16 cellular contexts compared by ENCODE assay signal in the genomic region with DNA sequence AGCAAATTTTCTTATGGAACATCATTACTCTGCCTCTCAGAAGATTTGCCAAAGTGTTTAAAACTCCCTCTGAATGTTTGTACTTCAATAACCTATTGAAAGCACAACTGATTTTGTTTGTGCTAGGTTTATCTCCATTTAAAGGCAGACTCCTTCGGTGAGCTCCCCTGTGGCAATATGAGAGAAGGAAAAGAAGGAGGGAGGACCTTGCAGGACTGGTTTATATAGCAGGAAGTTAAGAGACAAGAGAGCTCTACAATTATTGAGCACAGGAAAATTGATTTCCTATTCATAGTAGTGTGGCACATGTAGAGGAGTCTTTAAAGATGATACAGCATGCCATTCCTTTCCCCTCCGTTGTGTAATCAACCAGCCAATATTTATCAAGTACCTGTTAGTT.
"Had no signal": no experiment of that assay in that cellular context is flagged by ENCODE, and none has a peak within 500 bp of the region (broad histone marks: within the 10 kb centered on the region; RNA-seq: fewer than 3 reads in every experiment).

No MANE protein-coding gene starts in this region.

- H3K27me3 ChIP-seq: esophagus squamous epithelium, spleen, testis had no signal

- H3K27me3 Mint-ChIP-seq: activated CD4-positive, alpha-beta T cell treated with anti-CD3 and anti-CD28 coated beads, Interleukin-2, amount 10 ng/mL, durations not matched to agents 7 days and 5 days; activated naive CD4-positive, alpha-beta T cell treated with anti-CD3 and anti-CD28 coated beads, Interleukin-2, amount 10 ng/mL, durations not matched to agents 7 days and 5 days; activated naive CD8-positive, alpha-beta T cell treated with anti-CD3 and anti-CD28 coated beads, Interleukin-2, amount 50 U/mL, for 24 hours; stimulated activated memory B cell treated with anti-CD40 and anti-IgM and Interleukin-4, amounts not matched to agents 10 μg/mL and 1 μg/mL and 100 μg/mL, for 72 hours had no signal

- H3K4me3 Mint-ChIP-seq: activated CD4-positive, alpha-beta T cell treated with anti-CD3 and anti-CD28 coated beads, Interleukin-2, amount 10 ng/mL, durations not matched to agents 7 days and 5 days; activated naive CD4-positive, alpha-beta T cell treated with anti-CD3 and anti-CD28 coated beads, Interleukin-2, amount 10 ng/mL, durations not matched to agents 7 days and 5 days; activated naive CD8-positive, alpha-beta T cell treated with anti-CD3 and anti-CD28 coated beads, Interleukin-2, amount 50 U/mL, for 24 hours; activated T-cell treated with anti-CD3 and anti-CD28 coated beads, Interleukin-2, amount 50 U/mL, for 4 hours; natural killer cell; stimulated activated memory B cell treated with anti-CD40 and anti-IgM and Interleukin-4, amounts not matched to agents 10 μg/mL and 1 μg/mL and 100 μg/mL, for 72 hours had no signal

- H3K4me1 ChIP-seq: testis had no signal

- H3K27ac Mint-ChIP-seq: activated CD4-positive, alpha-beta T cell treated with anti-CD3 and anti-CD28 coated beads, Interleukin-2, amount 10 ng/mL, durations not matched to agents 7 days and 5 days; activated naive CD4-positive, alpha-beta T cell treated with anti-CD3 and anti-CD28 coated beads, Interleukin-2, amount 10 ng/mL, durations not matched to agents 7 days and 5 days; activated naive CD8-positive, alpha-beta T cell treated with anti-CD3 and anti-CD28 coated beads, Interleukin-2, amount 50 U/mL, for 24 hours; natural killer cell; stimulated activated memory B cell treated with anti-CD40 and anti-IgM and Interleukin-4, amounts not matched to agents 10 μg/mL and 1 μg/mL and 100 μg/mL, for 72 hours had no signal

- H3K36me3 ChIP-seq: esophagus squamous epithelium, spleen had no signal

- H3K36me3 Mint-ChIP-seq: activated naive CD4-positive, alpha-beta T cell treated with anti-CD3 and anti-CD28 coated beads, Interleukin-2, amount 10 ng/mL, durations not matched to agents 7 days and 5 days; natural killer cell; stimulated activated memory B cell treated with anti-CD40 and anti-IgM and Interleukin-4, amounts not matched to agents 10 μg/mL and 1 μg/mL and 100 μg/mL, for 72 hours had no signal

- DNase-seq: activated CD4-positive, alpha-beta T cell treated with anti-CD3 and anti-CD28 coated beads, Interleukin-2, amount 10 ng/mL, durations not matched to agents 7 days and 5 days; activated CD8-positive, alpha-beta memory T cell treated with anti-CD3 and anti-CD28 coated beads, Interleukin-2, amount 50 U/mL, for 4 hours; activated naive CD4-positive, alpha-beta T cell treated with anti-CD3 and anti-CD28 coated beads, Interleukin-2, amount 10 ng/mL, durations not matched to agents 7 days and 5 days; activated naive CD8-positive, alpha-beta T cell treated with anti-CD3 and anti-CD28 coated beads, Interleukin-2, amount 50 U/mL, for 24 hours; activated T-cell treated with anti-CD3 and anti-CD28 coated beads, Interleukin-2, amount 50 U/mL, for 4 hours; anterior cingulate cortex; cerebellar nuclear complex; effector CD4-positive, alpha-beta T cell; esophagus squamous epithelium; mesenchymal stem cell; natural killer cell; spleen; stimulated activated CD4-positive, alpha-beta T cell treated with anti-CD3 and anti-CD28 coated beads, Interleukin-4, amount 100 ng/mL, for 4 hours; testis had no signal

- H3K4me1 Mint-ChIP-seq: activated CD4-positive, alpha-beta T cell treated with anti-CD3 and anti-CD28 coated beads, Interleukin-2, amount 10 ng/mL, durations not matched to agents 7 days and 5 days; activated naive CD4-positive, alpha-beta T cell treated with anti-CD3 and anti-CD28 coated beads, Interleukin-2, amount 10 ng/mL, durations not matched to agents 7 days and 5 days; activated naive CD8-positive, alpha-beta T cell treated with anti-CD3 and anti-CD28 coated beads, Interleukin-2, amount 50 U/mL, for 24 hours; natural killer cell; stimulated activated memory B cell treated with anti-CD40 and anti-IgM and Interleukin-4, amounts not matched to agents 10 μg/mL and 1 μg/mL and 100 μg/mL, for 72 hours had no signal

- H3K9me3 Mint-ChIP-seq: activated CD4-positive, alpha-beta T cell treated with anti-CD3 and anti-CD28 coated beads, Interleukin-2, amount 10 ng/mL, durations not matched to agents 7 days and 5 days; activated naive CD8-positive, alpha-beta T cell treated with anti-CD3 and anti-CD28 coated beads, Interleukin-2, amount 50 U/mL, for 24 hours; activated T-cell treated with anti-CD3 and anti-CD28 coated beads, Interleukin-2, amount 50 U/mL, for 4 hours; natural killer cell had no signal

- H3K27ac ChIP-seq: spleen, testis had no signal

- H3K4me3 ChIP-seq: esophagus squamous epithelium, spleen, testis had no signal

- ATAC-seq: activated CD4-positive, CD25-positive, alpha-beta regulatory T cell treated with anti-CD3 and anti-CD28 coated beads, Interleukin-2, amount 50 U/mL, for 24 hours; activated naive CD8-positive, alpha-beta T cell treated with anti-CD3 and anti-CD28 coated beads, Interleukin-2, amount 50 U/mL, for 24 hours; activated T-cell treated with anti-CD3 and anti-CD28 coated beads, Interleukin-2, amount 50 U/mL, for 4 hours; natural killer cell; stimulated activated memory B cell treated with anti-CD40 and anti-IgM and Interleukin-4, amounts not matched to agents 10 μg/mL and 1 μg/mL and 100 μg/mL, for 72 hours had no signal

- H3K9me3 ChIP-seq: esophagus squamous epithelium, spleen, testis had no signal
